Comparison of ENCODE assay signal across 11 cellular contexts in genomic region chr15:67103432-67103831, GRCh38. TPM values are rescaled to one million over a fixed set of nuclear protein-coding genes. Genes with fewer than 3 reads are reported as not detected.
DNase-seq lines count a peak whose midpoint lies in the region; ATAC-seq and TF ChIP-seq lines count a peak whose summit lies in the region.
"Had no signal": no experiment of that assay in that cellular context is flagged by ENCODE, and none has a peak within 500 bp of the region (broad histone marks: within the 10 kb centered on the region; RNA-seq: fewer than 3 reads in every experiment).

No MANE protein-coding gene starts in this region.

- H3K4me1 Mint-ChIP-seq in activated naive CD4-positive, alpha-beta T cell treated with anti-CD3 and anti-CD28 coated beads for 36 hours (ENCODE audit: low read depth), result peaks cover 26% of the 10 kb centered on the region

- no peaks in the 10 kb centered on the region for H3K27me3 ChIP-seq in RWPE2 (ENCODE audit: insufficient read depth, poor library complexity, severe bottlenecking)
- no peaks in the 10 kb centered on the region for H3K27me3 ChIP-seq in gastroesophageal sphincter
- H3K27me3 ChIP-seq in suprapubic skin, result no peaks in the 10 kb centered on the region
- H3K27me3 ChIP-seq in GM23248 (replicated peaks; ENCODE audit: insufficient read depth), result no peaks in the 10 kb centered on the region
- H3K27me3 ChIP-seq: upper lobe of right lung had no signal

- no peak overlapping the region for H3K4me3 ChIP-seq in RWPE2 (ENCODE audit: severe bottlenecking)
- no peak overlapping the region for H3K4me3 ChIP-seq in gastroesophageal sphincter
- H3K4me3 ChIP-seq in suprapubic skin, result no peak overlapping the region
- no peak overlapping the region for H3K4me3 ChIP-seq in GM23248
- H3K4me3 ChIP-seq: mucosa of descending colon, upper lobe of right lung had no signal

- no peak for DNase-seq in activated naive CD4-positive, alpha-beta T cell treated with anti-CD3 and anti-CD28 coated beads for 36 hours
- no peak for DNase-seq in activated naive CD4-positive, alpha-beta T cell treated with anti-CD3 and anti-CD28 coated beads, Interleukin-2, amount 50 U/mL, for 72 hours (ENCODE audit: low spot score in 2 of 2)
- no peak for DNase-seq in RWPE2 (ENCODE audit: low spot score)
- no peak for DNase-seq in suprapubic skin (ENCODE audit: low spot score in 2 of 2)
- no peak for DNase-seq in GM23248
- DNase-seq in D341Med (ENCODE audit: low spot score), result no peak
- DNase-seq in DMS53 (lab: John Stamatoyannopoulos, UW), result no peak
- DNase-seq: mucosa of descending colon, upper lobe of right lung had no signal

- no peak overlapping the region for H3K9ac ChIP-seq in GM23248

- no peaks in the 10 kb centered on the region for H3K9me2 ChIP-seq in GM23248 (ENCODE audit: insufficient read depth)

- H3K9me3 ChIP-seq in RWPE2 (ENCODE audit: severe bottlenecking), result no peaks in the 10 kb centered on the region
- H3K9me3 ChIP-seq in gastroesophageal sphincter, result no peaks in the 10 kb centered on the region
- H3K9me3 ChIP-seq in suprapubic skin, result no peaks in the 10 kb centered on the region
- H3K9me3 ChIP-seq in GM23248 (ENCODE audit: low read depth), result no peaks in the 10 kb centered on the region
- H3K9me3 ChIP-seq: mucosa of descending colon, upper lobe of right lung had no signal

- TF ChIP-seq CTCF in RWPE2 (IDR thresholded peaks at IDR 0.05; ENCODE audit: poor library complexity, severe bottlenecking) (no peak), gastroesophageal sphincter (IDR thresholded peaks at IDR 0.05) (no peak), suprapubic skin (IDR thresholded peaks at IDR 0.05) (no peak)

- H3K4me1 ChIP-seq in RWPE2 (ENCODE audit: insufficient read depth, poor library complexity, severe bottlenecking), result peaks cover 67% of the 10 kb centered on the region
- peaks cover 17 to 99% (median 57%) of the 10 kb centered on the region in 3 donors for H3K4me1 ChIP-seq in gastroesophageal sphincter
- H3K4me1 ChIP-seq in suprapubic skin, result peaks cover 91% of the 10 kb centered on the region
- H3K4me1 ChIP-seq in GM23248 (ENCODE audit: insufficient read depth), result peaks cover 63% of the 10 kb centered on the region

- TF ChIP-seq POLR2A in gastroesophageal sphincter (IDR thresholded peaks at IDR 0.05) (no peak), suprapubic skin (IDR thresholded peaks at IDR 0.05) (no peak)

- ATAC-seq in activated naive CD4-positive, alpha-beta T cell treated with anti-CD3 and anti-CD28 coated beads, Interleukin-2, amount 50 U/mL, for 72 hours, result no peak
- ATAC-seq in RWPE2 (ENCODE audit: low read depth) (no peak), gastroesophageal sphincter (no peak)
- ATAC-seq: mucosa of descending colon, upper lobe of right lung had no signal

- H3K27me3 Mint-ChIP-seq in activated naive CD4-positive, alpha-beta T cell treated with anti-CD3 and anti-CD28 coated beads for 36 hours (ENCODE audit: low read depth), result no peaks in the 10 kb centered on the region
- H3K27me3 Mint-ChIP-seq: central memory CD8-positive, alpha-beta T cell had no signal

- peak overlapping the region; percentile 100 for H3K27ac ChIP-seq in RWPE2 (ENCODE audit: poor library complexity, severe bottlenecking)
- peak overlapping the region in 3 of 4 donors; percentile 81 to 87 (median 82) for H3K27ac ChIP-seq in gastroesophageal sphincter
- peak overlapping the region; percentile 11 for H3K27ac ChIP-seq in suprapubic skin
- no peak overlapping the region for H3K27ac ChIP-seq in GM23248
- H3K27ac ChIP-seq: upper lobe of right lung had no signal

- H3K4me3 Mint-ChIP-seq in activated naive CD4-positive, alpha-beta T cell treated with anti-CD3 and anti-CD28 coated beads for 36 hours, result peak overlapping the region; percentile 31
- H3K4me3 Mint-ChIP-seq: central memory CD8-positive, alpha-beta T cell had no signal

- H3F3A ChIP-seq in GM23248 (ENCODE audit: insufficient read depth), result peaks cover 56% of the 10 kb centered on the region

- peaks cover 80% of the 10 kb centered on the region for H3K79me2 ChIP-seq in GM23248 (ENCODE audit: insufficient read depth)

- H3K4me2 ChIP-seq in GM23248 (ENCODE audit: unreplicated experiment), result no peak overlapping the region

- H3K36me3 Mint-ChIP-seq in activated naive CD4-positive, alpha-beta T cell treated with anti-CD3 and anti-CD28 coated beads for 36 hours (ENCODE audit: low read depth), result no peaks in the 10 kb centered on the region
- peaks cover 0 to 32% of the 10 kb centered on the region in 2 donors for H3K36me3 Mint-ChIP-seq in activated naive CD4-positive, alpha-beta T cell treated with anti-CD3 and anti-CD28 coated beads, Interleukin-2, amount 50 U/mL, for 72 hours

- no peaks in the 10 kb centered on the region for H4K20me1 ChIP-seq in GM23248 (ENCODE audit: insufficient read depth)

- in situ Hi-C loops in GM23248 (cut with MboI), result no loop called here

- no peak overlapping the region for H3K27ac Mint-ChIP-seq in activated naive CD4-positive, alpha-beta T cell treated with anti-CD3 and anti-CD28 coated beads for 36 hours
- H3K27ac Mint-ChIP-seq in activated naive CD4-positive, alpha-beta T cell treated with anti-CD3 and anti-CD28 coated beads, Interleukin-2, amount 50 U/mL, for 72 hours, result no peak overlapping the region

- CTCF ChIA-PET in activated naive CD4-positive, alpha-beta T cell treated with anti-CD3 and anti-CD28 coated beads for 36 hours (lab: Charles Lee), result interaction anchor here (1.2 to 2.2 kb wide), 7 partner anchors 11 to 58 kb away, joined by 3 to 9 read pairs (median 6); no protein-coding TSS in a partner anchor

- H3K9me3 Mint-ChIP-seq in activated naive CD4-positive, alpha-beta T cell treated with anti-CD3 and anti-CD28 coated beads for 36 hours, result no peaks in the 10 kb centered on the region
- no peaks in the 10 kb centered on the region for H3K9me3 Mint-ChIP-seq in activated naive CD4-positive, alpha-beta T cell treated with anti-CD3 and anti-CD28 coated beads, Interleukin-2, amount 50 U/mL, for 72 hours
- H3K9me3 Mint-ChIP-seq: central memory CD8-positive, alpha-beta T cell had no signal

- intact Hi-C loops in activated naive CD4-positive, alpha-beta T cell treated with anti-CD3 and anti-CD28 coated beads for 36 hours (cut with micrococcal nuclease), result loop anchor here (10.0 kb wide), 1 partner anchor 661 kb away; no protein-coding TSS in a partner anchor

- TF ChIP-seq EP300 in gastroesophageal sphincter (IDR thresholded peaks at IDR 0.05) (no peak), suprapubic skin (IDR thresholded peaks at IDR 0.05) (no peak)

- WGBS in gastroesophageal sphincter (ENCODE audit: low coverage in 1 of 2), 2 donors, result 83 to 89% methylated on average over 2 to 5 of the region's 6 CpGs
- 79% methylated on average over 6 of the region's 6 CpGs for WGBS in suprapubic skin
- WGBS in GM23248 (ENCODE audit: low coverage in 1 of 2, low lambda C conversion rate in 2 of 2, missing lambda C conversion rate in 2 of 2), 2 experiments, result 94 to 95% methylated on average over 6 of the region's 6 CpGs

- peaks cover 15% of the 10 kb centered on the region for H3K36me3 ChIP-seq in RWPE2 (ENCODE audit: low read depth)
- no peaks in the 10 kb centered on the region for H3K36me3 ChIP-seq in gastroesophageal sphincter
- H3K36me3 ChIP-seq in suprapubic skin, result no peaks in the 10 kb centered on the region
- 0 out of 2 replicates have a peak, but pooled peaks cover 5% of the 10 kb centered on the region for H3K36me3 ChIP-seq in GM23248 (ENCODE audit: low read depth)
- H3K36me3 ChIP-seq: upper lobe of right lung had no signal

- H2AFZ ChIP-seq in GM23248, result no peak overlapping the region

RNA-seq across cellular contexts. Expression of gene SMAD3, which starts 38.0 kb away (rescaled TPM):
- total RNA-seq in activated naive CD4-positive, alpha-beta T cell treated with anti-CD3 and anti-CD28 coated beads for 36 hours, result 10 to 100 TPM; 35.1 to 39.2 TPM
- 10 to 100 TPM; 15.4 to 75.9 TPM for total RNA-seq in activated naive CD4-positive, alpha-beta T cell treated with anti-CD3 and anti-CD28 coated beads, Interleukin-2, amount 50 U/mL, for 72 hours
- total RNA-seq in gastroesophageal sphincter (10 to 100 TPM; 19.8 to 30.6 (median 25.9) TPM), suprapubic skin (10 to 100 TPM; 41.9 to 94.9 (median 56.1) TPM)
- 34.0 and 50.1 TPM in 2 replicates for total RNA-seq in GM23248 (2014; rRNA removed; shearing (Covaris generic))
- polyA plus RNA-seq in GM23248 (2016; fragmentation: Nextera tagmentation; extraction: Ambion mirVana), result 30.8 and 30.9 TPM in 2 replicates
